1 cellular context compared by ENCODE assay signal in genomic region chr13:101146101-101146898, GRCh38.
TF ChIP-seq lines count a peak whose summit lies in the region.

No MANE protein-coding gene starts in this region.

TF ChIP-seq in SK-N-SH, 30 proteins besides CTCF, POLR2A, EP300 and RAD21 (continued from another document):
- TF ChIP-seq, protein P1, sequence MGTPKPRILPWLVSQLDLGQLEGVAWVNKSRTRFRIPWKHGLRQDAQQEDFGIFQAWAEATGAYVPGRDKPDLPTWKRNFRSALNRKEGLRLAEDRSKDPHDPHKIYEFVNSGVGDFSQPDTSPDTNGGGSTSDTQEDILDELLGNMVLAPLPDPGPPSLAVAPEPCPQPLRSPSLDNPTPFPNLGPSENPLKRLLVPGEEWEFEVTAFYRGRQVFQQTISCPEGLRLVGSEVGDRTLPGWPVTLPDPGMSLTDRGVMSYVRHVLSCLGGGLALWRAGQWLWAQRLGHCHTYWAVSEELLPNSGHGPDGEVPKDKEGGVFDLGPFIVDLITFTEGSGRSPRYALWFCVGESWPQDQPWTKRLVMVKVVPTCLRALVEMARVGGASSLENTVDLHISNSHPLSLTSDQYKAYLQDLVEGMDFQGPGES (IDR thresholded peaks at IDR 0.05; ENCODE audit: low read depth, low read length): no peak
- no peak for TF ChIP-seq FOSL2 (IDR thresholded peaks at IDR 0.05; ENCODE audit: borderline replicate concordance, low read depth)
- TF ChIP-seq RFX5 (IDR thresholded peaks at IDR 0.05; ENCODE audit: low read length): no peak
- no peak for TF ChIP-seq GATA2 (CRISPR knock-in tag; IDR thresholded peaks at IDR 0.05)
- TF ChIP-seq, protein P2, sequence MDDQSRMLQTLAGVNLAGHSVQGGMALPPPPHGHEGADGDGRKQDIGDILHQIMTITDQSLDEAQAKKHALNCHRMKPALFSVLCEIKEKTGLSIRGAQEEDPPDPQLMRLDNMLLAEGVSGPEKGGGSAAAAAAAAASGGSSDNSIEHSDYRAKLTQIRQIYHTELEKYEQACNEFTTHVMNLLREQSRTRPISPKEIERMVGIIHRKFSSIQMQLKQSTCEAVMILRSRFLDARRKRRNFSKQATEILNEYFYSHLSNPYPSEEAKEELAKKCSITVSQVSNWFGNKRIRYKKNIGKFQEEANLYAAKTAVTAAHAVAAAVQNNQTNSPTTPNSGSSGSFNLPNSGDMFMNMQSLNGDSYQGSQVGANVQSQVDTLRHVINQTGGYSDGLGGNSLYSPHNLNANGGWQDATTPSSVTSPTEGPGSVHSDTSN (IDR thresholded peaks at IDR 0.05): no peak
- no peak for TF ChIP-seq MXI1 (IDR thresholded peaks at IDR 0.05; ENCODE audit: low read depth, low read length)
- TF ChIP-seq GABPA (IDR thresholded peaks at IDR 0.05; ENCODE audit: low read depth): no peak
- no peak for TF ChIP-seq EZH2phosphoT487 (IDR thresholded peaks at IDR 0.05; ENCODE audit: borderline replicate concordance, low read depth)
- TF ChIP-seq FOXJ3 (CRISPR knock-in tag; IDR thresholded peaks at IDR 0.05): no peak
- TF ChIP-seq SMC3 (IDR thresholded peaks at IDR 0.05; ENCODE audit: low read depth, low read length): no peak
